23 cellular contexts compared by ENCODE assay signal in the genomic region with DNA sequence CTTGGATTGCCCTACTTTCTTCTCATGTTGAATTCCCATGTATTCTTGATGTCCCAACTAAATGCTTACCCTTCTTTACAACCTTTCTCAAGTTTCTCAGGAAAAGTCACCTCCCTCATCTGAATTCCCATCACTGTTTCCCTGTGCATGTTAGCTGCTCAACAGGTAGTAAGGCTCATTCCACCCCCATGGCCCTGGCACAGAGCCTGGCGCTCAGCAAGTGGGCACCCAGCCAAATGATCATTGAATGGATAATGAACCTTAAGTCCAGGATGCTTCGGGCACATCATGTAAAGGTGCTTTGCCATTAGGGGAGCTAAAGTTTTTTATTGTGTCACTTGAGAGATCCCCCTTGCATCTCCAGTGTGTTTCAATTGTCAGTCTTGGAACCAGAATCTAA.
A peak's percentile ranks its signal among the peaks of the same experiment; 100 is the strongest.
DNase-seq lines count a peak whose midpoint lies in the region; ATAC-seq, FAIRE-seq and TF ChIP-seq lines count a peak whose summit lies in the region.
"Had no signal": no experiment of that assay in that cellular context is flagged by ENCODE, and none has a peak within 500 bp of the region (broad histone marks: within the 10 kb centered on the region; RNA-seq: fewer than 3 reads in every experiment).

No MANE protein-coding gene starts in this region.

- H3K9me3 ChIP-seq in K562 (replicated peaks; ENCODE audit: control insufficient read depth, insufficient read depth, low read depth, low read length) (no peaks in the 10 kb centered on the region), SJCRH30 (replicated peaks) (no peaks in the 10 kb centered on the region), H9 (ENCODE audit: control insufficient read depth, low read depth, low read length) (no peaks in the 10 kb centered on the region)

- no peak overlapping the region for H3K4ac ChIP-seq in H9 (ENCODE audit: low read depth, low read length)

- 100% methylated on average over 2 of the region's 2 CpGs for WGBS in K562 (ENCODE audit: insufficient coverage, low coverage, missing lambda C conversion rate)
- no CpG with 5 or more reads among the region's 2 CpGs for WGBS in H9 (ENCODE audit: extremely low coverage, insufficient read length, low lambda C conversion rate)

- no peak overlapping the region for H2BK120ac ChIP-seq in H9 (ENCODE audit: low read depth, low read length, poor library complexity, severe bottlenecking)

- no peaks in the 10 kb centered on the region for H3K4me1 ChIP-seq in K562 (replicated peaks in 1 of 2; ENCODE audit: control insufficient read depth in 2 of 2, insufficient read depth in 2 of 2, low read length in 2 of 2)
- no peaks in the 10 kb centered on the region for H3K4me1 ChIP-seq in SJCRH30
- no peaks in the 10 kb centered on the region for H3K4me1 ChIP-seq in H9 (ENCODE audit: insufficient read depth, low read length)
- H3K4me1 ChIP-seq: neural progenitor cell had no signal

- CTCF ChIA-PET in K562 (lab: Yijun Ruan, JAX; ENCODE audit: low intra/inter-chr PET ratio) (no interaction called here), RWPE1 (lab: Yijun Ruan, JAX) (no interaction called here)

- no peaks in the 10 kb centered on the region for H3K9me3 Mint-ChIP-seq in H9
- H3K9me3 Mint-ChIP-seq: activated naive CD4-positive, alpha-beta T cell treated with anti-CD3 and anti-CD28 coated beads for 36 hours; central memory CD8-positive, alpha-beta T cell; neural progenitor cell; T-cell had no signal

- no TSS peak for BruUV-seq in K562 (replicated peaks; lab: Mats Ljungman, UMichigan)

- DNase-seq in DMS153 (lab: John Stamatoyannopoulos, UW) (peak; percentile 35), NCI-H1105 (lab: John Stamatoyannopoulos, UW) (peak; percentile 77), K562 (ENCODE audit: extremely low read depth in 1 of 4, low spot score in 3 of 4) (no peak), left colon (no peak), SJCRH30 (no peak), RWPE1 (ENCODE audit: low spot score) (no peak), H9 (no peak)
- DNase-seq: activated naive CD4-positive, alpha-beta T cell treated with anti-CD3 and anti-CD28 coated beads for 36 hours; activated T-cell treated with anti-CD3 and anti-CD28 coated beads, Interleukin-2, amount 50 U/mL, for 48 hours; aorta; CD4-positive, CD25-positive, alpha-beta regulatory T cell; DMS79; dorsolateral prefrontal cortex; foreskin fibroblast; H7; KG1; NCI-H526 treated with DMSO at 0.1 percent for 48 hours; Right ventricle myocardium superior; T-cell had no signal

- intact Hi-C loops in K562 (cut with micrococcal nuclease) (no loop called here), left colon (cut with DNase I, micrococcal nuclease) (no loop called here)

- no peak for TF ChIP-seq CTCF in K562 (IDR thresholded peaks at IDR 0.05 in 2 of 3, conservative IDR thresholded peaks at IDR 0.05 in 1 of 3; ENCODE audit: insufficient read depth in 2 of 3, low read depth in 1 of 3, low read length in 3 of 3)
- TF ChIP-seq CTCF in RWPE1 (conservative IDR thresholded peaks at IDR 0.05; ENCODE audit: low read depth), result no peak
- TF ChIP-seq CTCF in H9 (conservative IDR thresholded peaks at IDR 0.05), result no peak

- H4K91ac ChIP-seq in H9 (ENCODE audit: insufficient read length, low read depth, low read length), result no peak overlapping the region

- no peak for TF ChIP-seq EP300 in K562 (IDR thresholded peaks at IDR 0.05; ENCODE audit: low read length)

- H2BK5ac ChIP-seq in H9 (ENCODE audit: insufficient read length, low read length), result no peak overlapping the region

- no peak overlapping the region for H3K9ac ChIP-seq in K562 (ENCODE audit: insufficient read depth in 1 of 2, low read depth in 2 of 2, low read length in 2 of 2)
- no peak overlapping the region for H3K9ac ChIP-seq in H9 (ENCODE audit: extremely low read depth, insufficient read length, low read length)
- H3K9ac ChIP-seq: neural progenitor cell had no signal

- no peak overlapping the region for H2BK15ac ChIP-seq in H9 (ENCODE audit: low read depth, low read length)

- no peak overlapping the region for H3K4me3 Mint-ChIP-seq in H9
- H3K4me3 Mint-ChIP-seq: activated naive CD4-positive, alpha-beta T cell treated with anti-CD3 and anti-CD28 coated beads for 36 hours; CD4-positive, CD25-positive, alpha-beta regulatory T cell; central memory CD8-positive, alpha-beta T cell; neural progenitor cell; T-cell had no signal

- H4K20me1 ChIP-seq in K562 (replicated peaks; ENCODE audit: control insufficient read depth, insufficient read depth, low read length) (no peaks in the 10 kb centered on the region), H9 (ENCODE audit: control insufficient read depth, insufficient read depth, insufficient read length) (no peaks in the 10 kb centered on the region)

- no peaks in the 10 kb centered on the region for H3K4me1 Mint-ChIP-seq in H9
- H3K4me1 Mint-ChIP-seq: central memory CD8-positive, alpha-beta T cell; neural progenitor cell; T-cell had no signal

- no peak overlapping the region for H4K5ac ChIP-seq in H9 (ENCODE audit: insufficient read length, low read depth, low read length)

- H3K79me2 ChIP-seq in K562 (ENCODE audit: control insufficient read depth, insufficient read depth, low read length) (no peaks in the 10 kb centered on the region), H9 (ENCODE audit: insufficient read depth, low read length) (0 out of 2 replicates have a peak, but pooled peaks cover 2% of the 10 kb centered on the region)

- no peak overlapping the region for H2BK12ac ChIP-seq in H9 (ENCODE audit: insufficient read length, low read depth, low read length)

- no peaks in the 10 kb centered on the region for H3K9me1 ChIP-seq in K562 (ENCODE audit: control insufficient read depth, insufficient read depth, low read length)

- no peak overlapping the region for H3K4me3 ChIP-seq in K562
- no peak overlapping the region for H3K4me3 ChIP-seq in SJCRH30
- H3K4me3 ChIP-seq: dorsolateral prefrontal cortex, neural progenitor cell had no signal

- ATAC-seq in K562, result no peak
- ATAC-seq in left colon, result peak; percentile 20
- ATAC-seq in HG02884 (IDR thresholded peaks at IDR 0.05; ENCODE audit: unreplicated experiment), result no peak
- ATAC-seq: T-cell had no signal

- H4K8ac ChIP-seq in H9 (replicated peaks; ENCODE audit: insufficient read length, low read depth, low read length), result no peak overlapping the region

- no peak for FAIRE-seq in K562 (lab: Jason Lieb, UNC)

- no peak for TF ChIP-seq RAD21 in K562 (CRISPR knock-in tag; conservative IDR thresholded peaks at IDR 0.05 in 1 of 2, IDR thresholded peaks at IDR 0.05 in 1 of 2)

- no peak overlapping the region for H2BK20ac ChIP-seq in H9 (ENCODE audit: low read depth, low read length, poor library complexity, severe bottlenecking)

- H2AFZ ChIP-seq in K562 (ENCODE audit: low read depth, low read length) (no peak overlapping the region), H9 (ENCODE audit: low read length) (no peak overlapping the region)
- H2AFZ ChIP-seq: neural progenitor cell had no signal

- in situ Hi-C loops in K562 (cut with MboI), result no loop called here

- no peak overlapping the region for H3K18ac ChIP-seq in H9 (ENCODE audit: insufficient read length, low read depth, low read length)

- H3K56ac ChIP-seq in H9 (ENCODE audit: insufficient read length, low read depth, low read length), result no peak overlapping the region

- H3K27me3 Mint-ChIP-seq in H9 (ENCODE audit: low read depth), result no peaks in the 10 kb centered on the region
- H3K27me3 Mint-ChIP-seq: CD4-positive, CD25-positive, alpha-beta regulatory T cell; central memory CD8-positive, alpha-beta T cell; progenitor cell of endocrine pancreas; T-cell had no signal

- H3K27ac Mint-ChIP-seq in H9, result no peak overlapping the region
- H3K27ac Mint-ChIP-seq: activated naive CD4-positive, alpha-beta T cell treated with anti-CD3 and anti-CD28 coated beads for 36 hours; CD4-positive, CD25-positive, alpha-beta regulatory T cell; neural progenitor cell; progenitor cell of endocrine pancreas; T-cell had no signal

- no peak overlapping the region for H3K23ac ChIP-seq in H9 (ENCODE audit: insufficient read length, low read depth, low read length)

- H3K36me3 Mint-ChIP-seq in H9 (ENCODE audit: insufficient read depth in 1 of 3, low read depth in 3 of 3), result 0 out of 7 replicates have a peak, but pooled peaks cover 0 to 2% (median 0%) of the 10 kb centered on the region in 3 experiments

- H3K36me3 ChIP-seq in K562 (ENCODE audit: control insufficient read depth, insufficient read depth, low read length) (peaks cover 35% of the 10 kb centered on the region), SJCRH30 (peaks cover 28% of the 10 kb centered on the region)
- H3K36me3 ChIP-seq: neural progenitor cell had no signal

- no peaks in the 10 kb centered on the region for H3K23me2 ChIP-seq in H9 (ENCODE audit: insufficient read length, low read depth, low read length, poor library complexity, severe bottlenecking)

- TF ChIP-seq POLR2A in K562 (conservative IDR thresholded peaks at IDR 0.05), result no peak

- H3K27ac ChIP-seq in K562 (ENCODE audit: extremely low read depth, low read depth, low read length), result no peak overlapping the region
- no peak overlapping the region for H3K27ac ChIP-seq in SJCRH30
- no peak overlapping the region for H3K27ac ChIP-seq in RWPE1
- no peak overlapping the region for H3K27ac ChIP-seq in H9 (ENCODE audit: insufficient read length, low read depth, low read length)
- H3K27ac ChIP-seq: dorsolateral prefrontal cortex, neural progenitor cell had no signal

- no peak overlapping the region for H3K14ac ChIP-seq in H9 (ENCODE audit: insufficient read depth, low read length)

- no peak overlapping the region for H2AK5ac ChIP-seq in H9 (ENCODE audit: insufficient read length, low read length)

- H3K27me3 ChIP-seq in K562 (ENCODE audit: control insufficient read depth in 2 of 2, insufficient read depth in 2 of 2, low read length in 2 of 2), result no peaks in the 10 kb centered on the region
- no peaks in the 10 kb centered on the region for H3K27me3 ChIP-seq in SJCRH30
- no peaks in the 10 kb centered on the region for H3K27me3 ChIP-seq in H9 (ENCODE audit: insufficient read depth, low read length)
- H3K27me3 ChIP-seq: dorsolateral prefrontal cortex, neural progenitor cell had no signal

- H3K4me2 ChIP-seq in K562 (ENCODE audit: insufficient read depth, low read length), result no peak overlapping the region
- no peak overlapping the region for H3K4me2 ChIP-seq in H9 (ENCODE audit: insufficient read depth, insufficient read length, low read length)
- H3K4me2 ChIP-seq: neural progenitor cell had no signal

- POLR2A ChIA-PET in K562 (lab: Yijun Ruan, JAX) (no interaction called here), RWPE1 (lab: Yijun Ruan, JAX; ENCODE audit: low non-redundant PET) (no interaction called here)

- no peak overlapping the region for H3T11ph ChIP-seq in H9 (ENCODE audit: low read length)

- H3K79me1 ChIP-seq in H9 (ENCODE audit: insufficient read depth, low read depth, low read length, poor library complexity, severe bottlenecking), result no peaks in the 10 kb centered on the region

TF ChIP-seq in K562, 482 proteins besides CTCF, POLR2A, EP300 and RAD21:
- peak; percentile 52 for TF ChIP-seq NFIC (IDR thresholded peaks at IDR 0.05)
- no peak for TF ChIP-seq TCF7 (IDR thresholded peaks at IDR 0.05; ENCODE audit: borderline replicate concordance)
- no peak for TF ChIP-seq SOX6 (IDR thresholded peaks at IDR 0.05)
TF ChIP-seq in K562: peak in this region for 1.

Comparison
In these comparisons a context has a peak if more than half of its experiments do, and no peak if none do; other contexts are left out.
1. DNase-seq: peak in DMS153 (single experiment) and NCI-H1105 (single experiment); none in K562 (0 of 4), left colon (0 of 2), SJCRH30 (0 of 2), RWPE1 (single experiment) and H9 (single experiment).